Comparison of ENCODE assay signal across 30 cellular contexts in the genomic region with DNA sequence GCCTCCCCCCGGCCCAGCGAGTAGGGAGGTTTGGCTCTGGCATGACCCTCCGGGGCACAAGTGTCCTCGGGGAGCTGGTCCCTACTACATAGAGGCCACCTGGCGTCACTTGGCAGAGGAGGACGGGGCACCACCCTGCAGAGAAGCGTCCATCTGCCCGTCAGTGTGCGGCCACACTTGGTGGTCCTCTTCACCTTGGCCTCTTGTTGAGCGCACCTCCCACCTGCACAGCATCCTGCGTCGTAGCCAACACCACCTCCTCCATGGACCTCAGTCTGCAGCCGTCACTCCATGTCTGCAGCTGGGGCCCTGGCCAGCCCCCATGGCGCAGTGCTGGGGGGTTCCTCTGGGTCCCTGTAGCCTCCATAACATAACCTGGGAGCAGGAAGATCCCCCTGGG.
"Had no signal": no experiment of that assay in that cellular context is flagged by ENCODE, and none has a peak within 500 bp of the region (broad histone marks: within the 10 kb centered on the region; RNA-seq: fewer than 3 reads in every experiment).

No MANE protein-coding gene starts in this region.

- ATAC-seq: left colon, left lung, natural killer cell, pancreas, right cardiac atrium, sciatic nerve had no signal

- H3K36me3 ChIP-seq: left lung, pancreas, prostate gland, thyroid gland, transverse colon, vagina had no signal

- H3K27me3 ChIP-seq: pancreas, testis, thyroid gland, upper lobe of left lung, vagina had no signal

- H3K9me3 ChIP-seq: left lung, pancreas, prostate gland, testis, thyroid gland, transverse colon, upper lobe of left lung, vagina had no signal

- H3K27ac ChIP-seq: left lung, pancreas, prostate gland, skin epidermis, testis, thyroid gland, transverse colon, upper lobe of left lung, vagina had no signal

- H3K9me3 Mint-ChIP-seq: mesothelial cell of epicardium, naive B cell had no signal

- H3K27ac Mint-ChIP-seq: mesothelial cell of epicardium, nephron progenitor cell had no signal

- H3K36me3 Mint-ChIP-seq: immature natural killer cell, naive B cell, natural killer cell had no signal

- H3K4me1 ChIP-seq: prostate gland had no signal

- H3K4me3 Mint-ChIP-seq: mesothelial cell of epicardium, nephron progenitor cell had no signal

- H3K4me3 ChIP-seq: left lung, lung, pancreas, prostate gland, skin epidermis, testis, thyroid gland, transverse colon, upper lobe of left lung, vagina had no signal

- DNase-seq: hippocampal formation; immature natural killer cell; kidney; left colon; left lung; mesendoderm; naive B cell; natural killer cell; nephron progenitor cell; nucleus accumbens; pancreas; posterior cingulate gyrus; retina; right cardiac atrium; stimulated activated CD4-positive, alpha-beta T cell treated with anti-CD3 and anti-CD28 coated beads, Interleukin-12 subunit alpha, Interleukin-12 subunit beta, amount 100 ng/mL, for 4 hours; stimulated activated CD4-positive, alpha-beta T cell treated with anti-CD3 and anti-CD28 coated beads, Interleukin-15, amount 100 ng/mL, for 24 hours; stimulated activated CD4-positive, alpha-beta T cell treated with anti-CD3 and anti-CD28 coated beads, Interleukin-2, amount 100 ng/mL, for 24 hours; stimulated activated CD4-positive, alpha-beta T cell treated with anti-CD3 and anti-CD28 coated beads, Interleukin-4, amount 100 ng/mL, for 1 hour; stimulated activated naive CD4-positive, alpha-beta T cell; testis; thyroid gland; transverse colon had no signal

- H3K27me3 Mint-ChIP-seq: stimulated activated naive CD8-positive, alpha-beta T cell treated with anti-CD3 and anti-CD28 coated beads, Interleukin-15, Interleukin-2, amounts not matched to agents 100 ng/mL and 50 ng/mL, for 24 hours had no signal
